ENCODE assay signal across 27 cellular contexts in genomic region chr1:46113948-46114347, GRCh38.
"Had no signal": no experiment of that assay in that cellular context is flagged by ENCODE, and none has a peak within 500 bp of the region (broad histone marks: within the 10 kb centered on the region; RNA-seq: fewer than 3 reads in every experiment).

No MANE protein-coding gene starts in this region.

- DNase-seq: dorsolateral prefrontal cortex; effector CD4-positive, alpha-beta T cell; foreskin keratinocyte; heart right ventricle; hippocampal formation; immature natural killer cell; islet precursor cell; kidney glomerular epithelial cell; left colon; left ventricle myocardium superior; lower lobe of right lung; natural killer cell; right lobe of liver; small intestine; stimulated activated CD4-positive, alpha-beta T cell treated with anti-CD3 and anti-CD28 coated beads, Interleukin-15, amount 100 ng/mL, for 24 hours; stimulated activated CD4-positive, alpha-beta T cell treated with anti-CD3 and anti-CD28 coated beads, Interleukin-2, amount 100 ng/mL, for 48 hours; stimulated activated naive B cell treated with anti-CD40 and anti-IgM and Interleukin-4, amounts not matched to agents 10 μg/mL and 1 μg/mL and 100 μg/mL, for 72 hours; upper lobe of left lung had no signal

- H2AFZ ChIP-seq: parathyroid adenoma had no signal

- H3K4me1 ChIP-seq: foreskin keratinocyte, lower lobe of right lung, parathyroid adenoma, right lobe of liver, tibial nerve had no signal

- H3K27me3 ChIP-seq: dorsolateral prefrontal cortex, foreskin keratinocyte, gastroesophageal sphincter, heart right ventricle, neutrophil, right lobe of liver, tibial nerve, upper lobe of left lung had no signal

- H3K9ac ChIP-seq: parathyroid adenoma had no signal

- H3K9me3 ChIP-seq: gastroesophageal sphincter, heart right ventricle, lower lobe of right lung, neutrophil, right lobe of liver, thoracic aorta, tibial nerve, upper lobe of left lung had no signal

- H3K4me3 ChIP-seq: dorsolateral prefrontal cortex, gastroesophageal sphincter, heart right ventricle, lower lobe of right lung, right lobe of liver, thoracic aorta, tibial nerve, upper lobe of left lung had no signal

- ATAC-seq: esophagus mucosa; foreskin keratinocyte; gastroesophageal sphincter; left colon; left ventricle myocardium superior; lower lobe of right lung; natural killer cell; stimulated activated naive B cell treated with anti-CD40 and anti-IgM and Interleukin-4, amounts not matched to agents 10 μg/mL and 1 μg/mL and 100 μg/mL, for 72 hours had no signal

- H3K27ac ChIP-seq: epithelial cell of prostate, foreskin keratinocyte, gastroesophageal sphincter, lower lobe of right lung, neutrophil, parathyroid adenoma, right lobe of liver, thoracic aorta, tibial nerve, upper lobe of left lung had no signal

- H3K36me3 ChIP-seq: gastroesophageal sphincter, lower lobe of right lung, neutrophil, right lobe of liver, thoracic aorta, tibial nerve had no signal

- FAIRE-seq: colon, small intestine, urothelium cell line had no signal
